In genomic region chr16:86479419-86479818, GRCh38 we compare ENCODE assay signal across 31 cellular contexts. TPM values are rescaled to one million over a fixed set of nuclear protein-coding genes. Genes with fewer than 3 reads are reported as not detected.
DNase-seq lines count a peak whose midpoint lies in the region; ATAC-seq and TF ChIP-seq lines count a peak whose summit lies in the region.
"Had no signal": no experiment of that assay in that cellular context is flagged by ENCODE, and none has a peak within 500 bp of the region (broad histone marks: within the 10 kb centered on the region; RNA-seq: fewer than 3 reads in every experiment).

No MANE protein-coding gene starts in this region.

- CTCF ChIA-PET in HEK293T (lab: Yijun Ruan, JAX), result no interaction called here

- H3K36me3 ChIP-seq in osteoblast (ENCODE audit: insufficient read depth, low read length), result no peaks in the 10 kb centered on the region
- H3K36me3 ChIP-seq: tibial nerve had no signal

- H3K27ac ChIP-seq in osteoblast (ENCODE audit: low read depth, low read length), result no peak overlapping the region
- H3K27ac ChIP-seq: KMS-11, tibial nerve had no signal

- no peak overlapping the region for H3K4me2 ChIP-seq in osteoblast (ENCODE audit: insufficient read depth, low read length)
- H3K4me2 ChIP-seq: KMS-11, smooth muscle cell had no signal

- ATAC-seq in GM19023 (IDR thresholded peaks at IDR 0.05; ENCODE audit: unreplicated experiment) (no peak), HG02981 (IDR thresholded peaks at IDR 0.05; ENCODE audit: unreplicated experiment) (no peak)

- peaks cover 81% of the 10 kb centered on the region for H3K27me3 ChIP-seq in osteoblast (ENCODE audit: insufficient read depth, low read length)

- TF ChIP-seq POLR2A in erythroblast (IDR thresholded peaks at IDR 0.05; ENCODE audit: low read length), result no peak

- no peaks in the 10 kb centered on the region for H3K79me2 ChIP-seq in osteoblast (ENCODE audit: insufficient read depth, low read length)

- no peak overlapping the region for H2AFZ ChIP-seq in osteoblast (ENCODE audit: low read length)

- POLR2A ChIA-PET in HEK293T (lab: Yijun Ruan, JAX), result no interaction called here

- no peaks in the 10 kb centered on the region for H4K20me1 ChIP-seq in osteoblast (ENCODE audit: insufficient read depth, low read length)

- DNase-seq in AG10803 (ENCODE audit: low read depth), result peak; percentile 17
- DNase-seq in LoVo (ENCODE audit: low spot score), result peak; percentile 18
- peak; percentile 66 for DNase-seq in fibroblast of mammary gland (ENCODE audit: low read depth)
- peak; percentile 46 for DNase-seq in osteoblast (ENCODE audit: insufficient read length, low spot score, missing footprints)
- no peak for DNase-seq in HEK293T (ENCODE audit: extremely low spot score)
- DNase-seq in erythroblast (lab: John Stamatoyannopoulos, UW), result no peak
- DNase-seq: ACHN; activated CD4-positive, alpha-beta T cell treated with anti-CD3 and anti-CD28 coated beads, Interleukin-2, amount 50 U/mL, for 48 hours; activated CD4-positive, CD25-positive, alpha-beta regulatory T cell; activated CD8-positive, alpha-beta memory T cell treated with anti-CD3 and anti-CD28 coated beads, Interleukin-2, amount 50 U/mL, for 48 hours; activated effector memory CD4-positive, alpha-beta T cell treated with Interleukin-2 at 50 U/mL for 16 hours; activated naive CD8-positive, alpha-beta T cell treated with anti-CD3 and anti-CD28 coated beads, Interleukin-2, amount 10 ng/mL, durations not matched to agents 7 days and 5 days; DMS 273 treated with DMSO at 0.1 percent for 48 hours; effector CD4-positive, alpha-beta T cell; GDM1; H9; head of caudate nucleus; NCI-H1048; NCI-H2029 treated with DMSO at 0.1 percent for 48 hours; NCI-H226; NCI-H748 treated with DMSO at 0.1 percent for 48 hours; stimulated activated CD4-positive, alpha-beta T cell treated with anti-CD3 and anti-CD28 coated beads, Interleukin-2, amount 100 ng/mL, for 48 hours; T1000 had no signal

- H3K4me3 ChIP-seq in AG10803 (ENCODE audit: low read length), result no peak overlapping the region
- H3K4me3 ChIP-seq in fibroblast of mammary gland (ENCODE audit: control insufficient read depth, low read depth, low read length), result no peak overlapping the region
- H3K4me3 ChIP-seq in osteoblast (ENCODE audit: insufficient read depth, low read length), result no peak overlapping the region
- H3K4me3 ChIP-seq: smooth muscle cell, tibial nerve had no signal

- peaks cover 8% of the 10 kb centered on the region for H3K9me3 ChIP-seq in osteoblast (ENCODE audit: low read depth, low read length)

- no peak for TF ChIP-seq CTCF in AG10803 (conservative IDR thresholded peaks at IDR 0.05; ENCODE audit: low read length)
- TF ChIP-seq CTCF in fibroblast of mammary gland (conservative IDR thresholded peaks at IDR 0.05; ENCODE audit: control insufficient read depth, insufficient read depth, low read depth, low read length), result no peak
- no peak for TF ChIP-seq CTCF in osteoblast (IDR thresholded peaks at IDR 0.05; ENCODE audit: extremely low read depth, low read depth, low read length)

- no peaks in the 10 kb centered on the region for H3K4me1 ChIP-seq in osteoblast (ENCODE audit: insufficient read depth, low read length)

TF ChIP-seq in HEK293T, 16 proteins besides CTCF, POLR2A, EP300 and RAD21:
- TF ChIP-seq FOXA1 (IDR thresholded peaks at IDR 0.05) (no peak), PKNOX1 (IDR thresholded peaks at IDR 0.05) (no peak), ELF4 (IDR thresholded peaks at IDR 0.05) (no peak), SUZ12 (IDR thresholded peaks at IDR 0.05) (no peak), TARDBP (IDR thresholded peaks at IDR 0.05) (no peak), FOXK2 (IDR thresholded peaks at IDR 0.05) (no peak), FOXM1 (IDR thresholded peaks at IDR 0.05; ENCODE audit: borderline replicate concordance) (no peak), ARNT (IDR thresholded peaks at IDR 0.05) (no peak), NFRKB (IDR thresholded peaks at IDR 0.05) (no peak)

RNA-seq across cellular contexts. Expression of gene FOXF1, which starts 30.9 kb away (rescaled TPM):
- not detected in 2 replicates for total RNA-seq in osteoblast
- total RNA-seq: activated naive CD8-positive, alpha-beta T cell treated with anti-CD3 and anti-CD28 coated beads, Interleukin-2, amount 10 ng/mL, durations not matched to agents 7 days and 5 days; chondrocyte; H9; HT-29; progenitor cell of endocrine pancreas had no signal

Comparison
In these comparisons a context has a peak if more than half of its experiments do, and no peak if none do; other contexts are left out.
1. DNase-seq: peak in AG10803 (single experiment), LoVo (single experiment), fibroblast of mammary gland (single experiment) and osteoblast (single experiment); none in HEK293T (single experiment) and erythroblast (0 of 2).